In the genomic region with DNA sequence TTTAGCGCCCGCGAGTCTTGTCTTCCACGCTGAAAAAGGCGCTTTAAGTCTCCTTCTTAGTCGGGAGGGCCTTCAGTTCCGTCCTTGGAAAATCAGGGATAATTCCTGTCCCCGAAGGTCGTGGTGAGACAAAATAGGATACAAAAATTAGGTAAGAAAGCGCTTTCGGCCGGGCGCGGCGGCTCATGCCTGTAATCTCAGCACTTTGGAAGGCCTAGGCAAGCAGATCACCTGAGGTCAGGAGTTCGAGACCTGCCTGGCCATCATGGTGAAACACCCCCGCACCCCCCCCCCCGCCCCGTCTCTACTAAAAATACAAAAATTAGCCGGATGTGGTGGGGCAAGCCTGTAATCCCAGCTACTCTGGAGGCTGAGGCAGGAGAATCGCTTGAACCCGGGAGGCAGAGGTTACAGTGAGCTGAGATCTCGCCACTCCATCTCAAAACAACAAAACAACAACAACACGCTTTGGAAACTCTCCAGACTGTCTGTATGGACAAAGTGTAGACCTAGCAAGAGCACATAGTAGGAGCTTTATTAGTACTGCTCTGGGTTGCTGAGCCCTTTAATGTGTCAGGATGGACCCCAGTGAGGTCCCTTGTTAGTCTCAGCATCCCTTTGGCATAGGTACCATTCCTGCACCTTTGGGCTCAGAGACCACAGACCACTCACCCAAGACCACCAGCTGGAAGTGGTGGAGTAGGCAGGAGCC, we compare ENCODE assay signal across 1 cellular context.
TF ChIP-seq lines count a peak whose summit lies in the region.

No MANE protein-coding gene starts in this region.

TF ChIP-seq in endothelial cell of umbilical vein, 7 proteins besides CTCF, POLR2A, EP300 and RAD21:
- no peak for TF ChIP-seq FOS (IDR thresholded peaks at IDR 0.05; ENCODE audit: borderline replicate concordance, insufficient read depth, low read length)
- no peak for TF ChIP-seq JUN (IDR thresholded peaks at IDR 0.05; ENCODE audit: borderline replicate concordance, insufficient read depth, insufficient read length, low read depth)
- TF ChIP-seq MYC (IDR thresholded peaks at IDR 0.05; ENCODE audit: low read depth, low read length): no peak
- TF ChIP-seq EZH2 (IDR thresholded peaks at IDR 0.05; ENCODE audit: borderline replicate concordance, low read depth, low read length, severe bottlenecking): no peak
- TF ChIP-seq, protein P1, sequence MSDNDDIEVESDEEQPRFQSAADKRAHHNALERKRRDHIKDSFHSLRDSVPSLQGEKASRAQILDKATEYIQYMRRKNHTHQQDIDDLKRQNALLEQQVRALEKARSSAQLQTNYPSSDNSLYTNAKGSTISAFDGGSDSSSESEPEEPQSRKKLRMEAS (IDR thresholded peaks at IDR 0.05; ENCODE audit: insufficient read depth, insufficient read length): no peak
- TF ChIP-seq GATA2 (IDR thresholded peaks at IDR 0.05; ENCODE audit: insufficient read depth, insufficient read length, low read depth, low read length): no peak
- TF ChIP-seq POLR2AphosphoS5 (IDR thresholded peaks at IDR 0.05; ENCODE audit: insufficient read depth, low read depth, low read length): no peak
TF ChIP-seq in endothelial cell of umbilical vein: peak in this region for 0.
